ENCODE assay signal across 8 cellular contexts in genomic region chr19:55674841-55675660, GRCh38. TPM values are rescaled to one million over a fixed set of nuclear protein-coding genes. Genes with fewer than 3 reads are reported as not detected.
DNase-seq lines count a peak whose midpoint lies in the region; ATAC-seq and TF ChIP-seq lines count a peak whose summit lies in the region.

Gene EPN1 (plus strand): TSS chr19:55675226. CDS start chr19:55678628, 3,402 bp downstream.

- no peaks in the 10 kb centered on the region for H3K9me3 ChIP-seq in iPS-18c (ENCODE audit: control insufficient read depth, insufficient read depth, low read length)
- no peaks in the 10 kb centered on the region for H3K9me3 ChIP-seq in skeletal muscle tissue (ENCODE audit: control insufficient read depth in 3 of 3, low read length in 3 of 3)

- H3K4me1 ChIP-seq in ACC112 (ENCODE audit: control insufficient read depth, insufficient read depth, low read length, unreplicated experiment): peaks cover 49% of the 10 kb centered on the region
- peaks cover 37 to 66% (median 48%) of the 10 kb centered on the region in 3 donors for H3K4me1 ChIP-seq in skeletal muscle tissue (ENCODE audit: control insufficient read depth in 3 of 3, insufficient read depth in 3 of 3, low read length in 3 of 3)

- H3K27ac ChIP-seq in ACC112 (ENCODE audit: low read depth, low read length): peak within 1 kb of the TSS; percentile 63
- H3K27ac ChIP-seq in VCaP: peak within 1 kb of the TSS; percentile 95
- H3K27ac ChIP-seq in skeletal muscle tissue (ENCODE audit: low read depth, low read length): peak within 1 kb of the TSS; percentile 81

- in situ Hi-C loops in T47D (cut with HindIII; ENCODE audit: low pct_unique_long_range_greater_than_20kb, low sequenced_read_pairs): no loop called here

- peak; percentile 93 for DNase-seq in NCI-H2196 treated with DMSO at 0.1 percent for 48 hours (lab: John Stamatoyannopoulos, UW; ENCODE audit: unreplicated experiment)
- peak; percentile 91 to 95 for DNase-seq in T47D (ENCODE audit: low read depth in 1 of 2, low spot score in 1 of 2)

- peak within 1 kb of the TSS; percentile 91 to 96 (median 96) for H3K9ac ChIP-seq in skeletal muscle tissue (ENCODE audit: low read depth in 1 of 3, low read length in 3 of 3)

- ATAC-seq in GM18870 (IDR thresholded peaks at IDR 0.05; ENCODE audit: unreplicated experiment) (peak; percentile 47), HG03135 (IDR thresholded peaks at IDR 0.05; ENCODE audit: unreplicated experiment) (peak; percentile 61)

- H3K27me3 ChIP-seq in ACC112 (ENCODE audit: insufficient read depth, low read length): no peaks in the 10 kb centered on the region
- H3K27me3 ChIP-seq in skeletal muscle tissue (ENCODE audit: control insufficient read depth in 3 of 3, insufficient read depth in 3 of 3, low read length in 3 of 3): no peaks in the 10 kb centered on the region

- H3K79me2 ChIP-seq in ACC112 (ENCODE audit: control insufficient read depth, insufficient read depth, low read length, unreplicated experiment): peaks cover 61% of the 10 kb centered on the region

- TF ChIP-seq CTCF in VCaP (conservative IDR thresholded peaks at IDR 0.05): no peak

- H3K4me3 ChIP-seq in ACC112 (ENCODE audit: low read depth, low read length) (peak within 1 kb of the TSS; percentile 98), iPS-18c (ENCODE audit: insufficient read depth, low read depth, low read length) (peak within 1 kb of the TSS; percentile 90), skeletal muscle tissue (ENCODE audit: low read length in 3 of 3) (peak within 1 kb of the TSS; percentile 90 to 97 (median 91))

- H3K36me3 ChIP-seq in ACC112 (ENCODE audit: insufficient read depth, low read length) (peaks cover 5% of the 10 kb centered on the region; the same call in 1 of the 2 replicates), skeletal muscle tissue (ENCODE audit: control insufficient read depth in 3 of 3, insufficient read depth in 3 of 3, low read length in 3 of 3) (peaks cover 28 to 38% (median 35%) of the 10 kb centered on the region in 3 donors)

- peak within 1 kb of the TSS; percentile 85 for H2AFZ ChIP-seq in ACC112 (ENCODE audit: low read length, unreplicated experiment)

RNA-seq across cellular contexts. Expression of gene EPN1, which starts in this region (rescaled TPM):
- 5.7 TPM for total RNA-seq in skeletal muscle tissue

Comparison
In these comparisons a context has a peak if more than half of its experiments do, and no peak if none do; other contexts are left out.
1. Peak in every context shown above with its lines: DNase-seq, ATAC-seq, H3K4me3 ChIP-seq and H3K27ac ChIP-seq.